ENCODE assay signal across 26 cellular contexts in genomic region chr21:25496825-25497482, GRCh38.
DNase-seq lines count a peak whose midpoint lies in the region; ATAC-seq and TF ChIP-seq lines count a peak whose summit lies in the region.
"Had no signal": no experiment of that assay in that cellular context is flagged by ENCODE, and none has a peak within 500 bp of the region (broad histone marks: within the 10 kb centered on the region; RNA-seq: fewer than 3 reads in every experiment).

No MANE protein-coding gene starts in this region.

- 24% methylated on average over 2 of the region's 2 CpGs for whole genome bisulfite sequencing in SK-N-SH (ENCODE audit: low lambda C conversion rate)
- WGBS in psoas muscle, 3 donors: 68 to 83% (median 74%) methylated on average over 2 of the region's 2 CpGs

- no peaks in the 10 kb centered on the region for H3K9me3 ChIP-seq in SK-N-SH
- no peaks in the 10 kb centered on the region for H3K9me3 ChIP-seq in psoas muscle
- H3K9me3 ChIP-seq: body of pancreas had no signal

- peak overlapping the region; percentile 44 for H3K27ac Mint-ChIP-seq in stimulated activated memory B cell treated with anti-CD40 and anti-IgM and Interleukin-4, amounts not matched to agents 10 μg/mL and 1 μg/mL and 100 μg/mL, for 72 hours
- H3K27ac Mint-ChIP-seq: activated CD4-positive, alpha-beta T cell treated with anti-CD3 and anti-CD28 coated beads, Interleukin-2, amount 10 ng/mL, durations not matched to agents 7 days and 5 days; CD4-positive, alpha-beta T cell; nephron had no signal

- H3K27ac ChIP-seq in SK-N-SH (ENCODE audit: low read depth in 2 of 2, low read length in 1 of 2) (no peak overlapping the region), psoas muscle (no peak overlapping the region)
- H3K27ac ChIP-seq: 22Rv1, body of pancreas, epithelial cell of prostate, spleen had no signal

- POLR2A ChIA-PET in SK-N-SH (lab: Yijun Ruan, JAX): no interaction called here

- TF ChIP-seq CTCF in SK-N-SH (IDR thresholded peaks at IDR 0.05) (no peak), psoas muscle (IDR thresholded peaks at IDR 0.05) (no peak)

- no peaks in the 10 kb centered on the region for H3K79me2 ChIP-seq in SK-N-SH (ENCODE audit: insufficient read depth)

- peaks cover 33% of the 10 kb centered on the region for H3K4me1 Mint-ChIP-seq in stimulated activated memory B cell treated with anti-CD40 and anti-IgM and Interleukin-4, amounts not matched to agents 10 μg/mL and 1 μg/mL and 100 μg/mL, for 72 hours
- H3K4me1 Mint-ChIP-seq: nephron had no signal

- H3K9me3 Mint-ChIP-seq in stimulated activated memory B cell treated with anti-CD40 and anti-IgM and Interleukin-4, amounts not matched to agents 10 μg/mL and 1 μg/mL and 100 μg/mL, for 72 hours: peaks cover 7% of the 10 kb centered on the region
- H3K9me3 Mint-ChIP-seq: CD4-positive, alpha-beta T cell; nephron had no signal

- no peak for TF ChIP-seq POLR2A in GM18505 (IDR thresholded peaks at IDR 0.05; ENCODE audit: borderline replicate concordance, extremely low read depth, insufficient read depth, insufficient read length)

- ATAC-seq in SK-N-SH treated with all-trans-retinoic acid at 6 μM for 48 hours (no peak), HG02759 (IDR thresholded peaks at IDR 0.05; ENCODE audit: unreplicated experiment) (peak; percentile 41), psoas muscle (no peak), GM18505 (IDR thresholded peaks at IDR 0.05; ENCODE audit: unreplicated experiment) (no peak)
- peak; percentile 36 for ATAC-seq in stimulated activated memory B cell treated with anti-CD40 and anti-IgM and Interleukin-4, amounts not matched to agents 10 μg/mL and 1 μg/mL and 100 μg/mL, for 72 hours
- ATAC-seq: body of pancreas, Panc1 had no signal

- no peaks in the 10 kb centered on the region for H3K4me1 ChIP-seq in SK-N-SH (ENCODE audit: control insufficient read depth in 1 of 2, insufficient read depth in 2 of 2, low read depth in 1 of 2, low read length in 1 of 2)
- no peaks in the 10 kb centered on the region for H3K4me1 ChIP-seq in psoas muscle
- H3K4me1 ChIP-seq: body of pancreas, spleen had no signal

- no peak for TF ChIP-seq EP300 in SK-N-SH (IDR thresholded peaks at IDR 0.05; ENCODE audit: borderline replicate concordance in 1 of 2, low read depth in 1 of 2, low read length in 1 of 2)

- H3K4me3 Mint-ChIP-seq in stimulated activated memory B cell treated with anti-CD40 and anti-IgM and Interleukin-4, amounts not matched to agents 10 μg/mL and 1 μg/mL and 100 μg/mL, for 72 hours: no peak overlapping the region
- H3K4me3 Mint-ChIP-seq: activated CD4-positive, alpha-beta T cell treated with anti-CD3 and anti-CD28 coated beads, Interleukin-2, amount 10 ng/mL, durations not matched to agents 7 days and 5 days; CD4-positive, alpha-beta T cell; nephron had no signal

- intact Hi-C loops in psoas muscle (cut with DNase I): no loop called here

- H4K20me1 ChIP-seq in SK-N-SH (ENCODE audit: insufficient read depth): no peaks in the 10 kb centered on the region

- H3K36me3 ChIP-seq in SK-N-SH (replicated peaks in 1 of 2; ENCODE audit: control insufficient read depth in 1 of 2, insufficient read depth in 2 of 2, low read length in 1 of 2) (no peaks in the 10 kb centered on the region), psoas muscle (ENCODE audit: insufficient read depth in 1 of 2, low read depth in 1 of 2) (no peaks in the 10 kb centered on the region)
- H3K36me3 ChIP-seq: spleen had no signal

- no peaks in the 10 kb centered on the region for H3K9me2 ChIP-seq in SK-N-SH

- H3K4me3 ChIP-seq in SK-N-SH (ENCODE audit: low read depth in 2 of 2, low read length in 1 of 2) (no peak overlapping the region), psoas muscle (no peak overlapping the region)
- H3K4me3 ChIP-seq: body of pancreas, spleen had no signal

- H3K27me3 ChIP-seq in SK-N-SH (ENCODE audit: insufficient read depth) (no peaks in the 10 kb centered on the region), psoas muscle (ENCODE audit: insufficient read depth in 3 of 3, low read length in 2 of 3) (no peaks in the 10 kb centered on the region)
- H3K27me3 ChIP-seq: body of pancreas, spleen had no signal

- no peaks in the 10 kb centered on the region for H3K27me3 Mint-ChIP-seq in stimulated activated memory B cell treated with anti-CD40 and anti-IgM and Interleukin-4, amounts not matched to agents 10 μg/mL and 1 μg/mL and 100 μg/mL, for 72 hours
- H3K27me3 Mint-ChIP-seq: activated CD4-positive, alpha-beta T cell treated with anti-CD3 and anti-CD28 coated beads, Interleukin-2, amount 10 ng/mL, durations not matched to agents 7 days and 5 days; CD4-positive, alpha-beta T cell had no signal

- H3K4me2 ChIP-seq in SK-N-SH: no peak overlapping the region

- no peak overlapping the region for H2AFZ ChIP-seq in SK-N-SH (ENCODE audit: low read depth)

- TF ChIP-seq RAD21 in SK-N-SH (IDR thresholded peaks at IDR 0.05; ENCODE audit: low read length): no peak

- no peaks in the 10 kb centered on the region for H3F3A ChIP-seq in SK-N-SH (replicated peaks; ENCODE audit: insufficient read depth)

- H3K36me3 Mint-ChIP-seq in stimulated activated memory B cell treated with anti-CD40 and anti-IgM and Interleukin-4, amounts not matched to agents 10 μg/mL and 1 μg/mL and 100 μg/mL, for 72 hours: peaks cover 6% of the 10 kb centered on the region

- CTCF ChIA-PET in SK-N-SH (lab: Yijun Ruan, JAX): no interaction called here

- no peak for DNase-seq in SK-N-SH
- peak; percentile 63 for DNase-seq in dedifferentiated amniotic fluid mesenchymal stem cell (ENCODE audit: extremely low spot score)
- no peak for DNase-seq in psoas muscle
- DNase-seq in stimulated activated CD8-positive, alpha-beta memory T cell treated with anti-CD3 and anti-CD28 coated beads, Interleukin-4, amount 100 ng/mL, for 48 hours: no peak
- DNase-seq: activated CD4-positive, alpha-beta T cell treated with anti-CD3 and anti-CD28 coated beads, Interleukin-2, amount 10 ng/mL, durations not matched to agents 7 days and 5 days; activated naive CD4-positive, alpha-beta T cell; body of pancreas; CD4-positive, alpha-beta T cell; cortex of kidney; DND-41; hypothalamus; KG1; kidney; mesendoderm; NCI-H2171; NCI-H774; spleen; trophoblast cell had no signal

- no peak overlapping the region for H3K9ac ChIP-seq in SK-N-SH

TF ChIP-seq in SK-N-SH, 30 proteins besides CTCF, POLR2A, EP300 and RAD21:
- TF ChIP-seq RXRA (IDR thresholded peaks at IDR 0.05; ENCODE audit: borderline replicate concordance, low read depth): no peak
- TF ChIP-seq TAF1 (IDR thresholded peaks at IDR 0.05; ENCODE audit: borderline replicate concordance, low read depth, low read length): no peak
- TF ChIP-seq FOSL2 (IDR thresholded peaks at IDR 0.05; ENCODE audit: borderline replicate concordance, low read depth): peak; percentile 6; the same call in 1 of the 2 replicates
TF ChIP-seq in SK-N-SH: peak in this region for 1.

TF ChIP-seq in SK-N-SH treated with all-trans-retinoic acid at 6 μM for 48 hours, 23 proteins besides CTCF, POLR2A, EP300 and RAD21:
- TF ChIP-seq, protein P1, sequence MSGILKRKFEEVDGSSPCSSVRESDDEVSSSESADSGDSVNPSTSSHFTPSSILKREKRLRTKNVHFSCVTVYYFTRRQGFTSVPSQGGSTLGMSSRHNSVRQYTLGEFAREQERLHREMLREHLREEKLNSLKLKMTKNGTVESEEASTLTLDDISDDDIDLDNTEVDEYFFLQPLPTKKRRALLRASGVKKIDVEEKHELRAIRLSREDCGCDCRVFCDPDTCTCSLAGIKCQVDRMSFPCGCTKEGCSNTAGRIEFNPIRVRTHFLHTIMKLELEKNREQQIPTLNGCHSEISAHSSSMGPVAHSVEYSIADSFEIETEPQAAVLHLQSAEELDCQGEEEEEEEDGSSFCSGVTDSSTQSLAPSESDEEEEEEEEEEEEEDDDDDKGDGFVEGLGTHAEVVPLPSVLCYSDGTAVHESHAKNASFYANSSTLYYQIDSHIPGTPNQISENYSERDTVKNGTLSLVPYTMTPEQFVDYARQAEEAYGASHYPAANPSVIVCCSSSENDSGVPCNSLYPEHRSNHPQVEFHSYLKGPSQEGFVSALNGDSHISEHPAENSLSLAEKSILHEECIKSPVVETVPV (CRISPR knock-in tag; IDR thresholded peaks at IDR 0.05): no peak
- TF ChIP-seq OSR1 (CRISPR knock-in tag; IDR thresholded peaks at IDR 0.05) (no peak), ESRRG (CRISPR knock-in tag; IDR thresholded peaks at IDR 0.05) (no peak), ZFP3 (CRISPR knock-in tag; IDR thresholded peaks at IDR 0.05) (no peak), RARB (CRISPR knock-in tag; IDR thresholded peaks at IDR 0.05) (no peak), CSDC2 (CRISPR knock-in tag; IDR thresholded peaks at IDR 0.05) (no peak), ISL1 (CRISPR knock-in tag; IDR thresholded peaks at IDR 0.05) (no peak)
- TF ChIP-seq, protein P2, sequence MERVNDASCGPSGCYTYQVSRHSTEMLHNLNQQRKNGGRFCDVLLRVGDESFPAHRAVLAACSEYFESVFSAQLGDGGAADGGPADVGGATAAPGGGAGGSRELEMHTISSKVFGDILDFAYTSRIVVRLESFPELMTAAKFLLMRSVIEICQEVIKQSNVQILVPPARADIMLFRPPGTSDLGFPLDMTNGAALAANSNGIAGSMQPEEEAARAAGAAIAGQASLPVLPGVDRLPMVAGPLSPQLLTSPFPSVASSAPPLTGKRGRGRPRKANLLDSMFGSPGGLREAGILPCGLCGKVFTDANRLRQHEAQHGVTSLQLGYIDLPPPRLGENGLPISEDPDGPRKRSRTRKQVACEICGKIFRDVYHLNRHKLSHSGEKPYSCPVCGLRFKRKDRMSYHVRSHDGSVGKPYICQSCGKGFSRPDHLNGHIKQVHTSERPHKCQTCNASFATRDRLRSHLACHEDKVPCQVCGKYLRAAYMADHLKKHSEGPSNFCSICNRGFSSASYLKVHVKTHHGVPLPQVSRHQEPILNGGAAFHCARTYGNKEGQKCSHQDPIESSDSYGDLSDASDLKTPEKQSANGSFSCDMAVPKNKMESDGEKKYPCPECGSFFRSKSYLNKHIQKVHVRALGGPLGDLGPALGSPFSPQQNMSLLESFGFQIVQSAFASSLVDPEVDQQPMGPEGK (CRISPR knock-in tag; IDR thresholded peaks at IDR 0.05; ENCODE audit: borderline replicate concordance): no peak
TF ChIP-seq in SK-N-SH treated with all-trans-retinoic acid at 6 μM for 48 hours: peak in this region for 0.

Comparison
In these comparisons a context has a peak if more than half of its experiments do, and no peak if none do; other contexts are left out.
1. ATAC-seq: peak in HG02759 (single experiment) and stimulated activated memory B cell treated with anti-CD40 and anti-IgM and Interleukin-4, amounts not matched to agents 10 μg/mL and 1 μg/mL and 100 μg/mL, for 72 hours (single experiment); none in SK-N-SH treated with all-trans-retinoic acid at 6 μM for 48 hours (single experiment), psoas muscle (0 of 4) and GM18505 (single experiment).